ENCODE assay signal across 1 cellular context in the genomic region with DNA sequence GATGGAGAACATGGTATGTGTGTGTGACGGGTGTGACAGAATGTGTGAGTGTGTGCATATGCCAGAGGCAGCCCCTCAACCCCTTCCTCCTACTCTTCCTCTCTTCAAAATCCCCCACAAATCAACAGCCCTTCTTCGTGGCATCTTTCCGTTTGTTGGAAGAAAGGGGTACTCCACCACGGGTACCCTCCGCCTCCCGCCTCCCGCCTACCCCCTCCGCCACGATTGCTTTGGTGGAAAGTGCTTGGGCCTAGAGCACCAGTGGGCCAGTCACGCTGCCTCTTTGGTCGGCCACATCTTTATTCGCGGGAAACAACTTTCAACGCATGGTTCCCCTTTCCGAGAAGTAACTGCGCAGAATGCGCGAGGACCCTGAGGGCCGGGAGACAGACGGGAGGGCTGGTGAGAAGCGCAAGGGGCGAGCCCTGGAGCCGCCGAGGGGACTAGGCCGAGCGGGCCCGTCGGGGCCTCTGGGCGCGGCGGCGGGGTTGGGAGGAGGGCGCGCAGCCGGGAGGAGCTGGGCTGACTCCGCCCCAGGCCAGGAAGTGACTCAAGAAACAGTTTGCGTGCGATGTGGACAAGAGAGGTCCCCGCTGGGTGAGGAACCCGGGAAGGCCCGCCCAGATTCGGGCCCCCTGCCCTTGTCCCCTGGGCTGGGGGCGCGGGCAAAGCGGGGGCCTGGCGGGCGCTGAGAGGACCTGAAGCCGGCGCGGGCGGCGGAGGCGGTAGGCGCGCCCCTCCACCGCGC.
TF ChIP-seq lines count a peak whose summit lies in the region.

Gene CBLN3 (minus strand): TSS at position 274 of the 748 bp plus-strand sequence. CDS start 614 bp downstream, outside the sequence.
Gene KHNYN (plus strand): TSS at position 560 of the 748 bp plus-strand sequence. CDS start 777 bp downstream, outside the sequence.

TF ChIP-seq in GM12878, 131 proteins besides CTCF, POLR2A, EP300 and RAD21 (continued from another document):
- TF ChIP-seq, protein P1, sequence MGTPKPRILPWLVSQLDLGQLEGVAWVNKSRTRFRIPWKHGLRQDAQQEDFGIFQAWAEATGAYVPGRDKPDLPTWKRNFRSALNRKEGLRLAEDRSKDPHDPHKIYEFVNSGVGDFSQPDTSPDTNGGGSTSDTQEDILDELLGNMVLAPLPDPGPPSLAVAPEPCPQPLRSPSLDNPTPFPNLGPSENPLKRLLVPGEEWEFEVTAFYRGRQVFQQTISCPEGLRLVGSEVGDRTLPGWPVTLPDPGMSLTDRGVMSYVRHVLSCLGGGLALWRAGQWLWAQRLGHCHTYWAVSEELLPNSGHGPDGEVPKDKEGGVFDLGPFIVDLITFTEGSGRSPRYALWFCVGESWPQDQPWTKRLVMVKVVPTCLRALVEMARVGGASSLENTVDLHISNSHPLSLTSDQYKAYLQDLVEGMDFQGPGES (IDR thresholded peaks at IDR 0.05) = no peak
- peak in 1 of 2 experiments; percentile 37; a peak in 2 of 4 replicates for TF ChIP-seq BHLHE40 (IDR thresholded peaks at IDR 0.05; ENCODE audit: borderline replicate concordance in 1 of 2, low read depth in 2 of 2, low read length in 1 of 2)
- no peak for TF ChIP-seq YY1 (IDR thresholded peaks at IDR 0.05; ENCODE audit: low read depth, low read length)
- TF ChIP-seq KDM1A (IDR thresholded peaks at IDR 0.05; ENCODE audit: borderline replicate concordance) = no peak
- TF ChIP-seq RCOR1 (conservative IDR thresholded peaks at IDR 0.05; ENCODE audit: low read depth, low read length) = no peak
- TF ChIP-seq STAT3 (IDR thresholded peaks at IDR 0.05; ENCODE audit: low read depth, low read length) = no peak
- TF ChIP-seq, protein P2, sequence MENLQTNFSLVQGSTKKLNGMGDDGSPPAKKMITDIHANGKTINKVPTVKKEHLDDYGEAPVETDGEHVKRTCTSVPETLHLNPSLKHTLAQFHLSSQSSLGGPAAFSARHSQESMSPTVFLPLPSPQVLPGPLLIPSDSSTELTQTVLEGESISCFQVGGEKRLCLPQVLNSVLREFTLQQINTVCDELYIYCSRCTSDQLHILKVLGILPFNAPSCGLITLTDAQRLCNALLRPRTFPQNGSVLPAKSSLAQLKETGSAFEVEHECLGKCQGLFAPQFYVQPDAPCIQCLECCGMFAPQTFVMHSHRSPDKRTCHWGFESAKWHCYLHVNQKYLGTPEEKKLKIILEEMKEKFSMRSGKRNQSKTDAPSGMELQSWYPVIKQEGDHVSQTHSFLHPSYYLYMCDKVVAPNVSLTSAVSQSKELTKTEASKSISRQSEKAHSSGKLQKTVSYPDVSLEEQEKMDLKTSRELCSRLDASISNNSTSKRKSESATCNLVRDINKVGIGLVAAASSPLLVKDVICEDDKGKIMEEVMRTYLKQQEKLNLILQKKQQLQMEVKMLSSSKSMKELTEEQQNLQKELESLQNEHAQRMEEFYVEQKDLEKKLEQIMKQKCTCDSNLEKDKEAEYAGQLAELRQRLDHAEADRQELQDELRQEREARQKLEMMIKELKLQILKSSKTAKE (IDR thresholded peaks at IDR 0.05; ENCODE audit: low read depth, poor library complexity, severe bottlenecking) = no peak
- 0 out of 2 replicates have a peak, but pooled peaks have one; percentile 56 for TF ChIP-seq ZNF217 (IDR thresholded peaks at IDR 0.05)
- no peak for TF ChIP-seq HDAC2 (IDR thresholded peaks at IDR 0.05)
- no peak for TF ChIP-seq SIX5 (IDR thresholded peaks at IDR 0.05; ENCODE audit: low read depth, low read length, severe bottlenecking)
- no peak for TF ChIP-seq GABPA (IDR thresholded peaks at IDR 0.05; ENCODE audit: low read depth)
- TF ChIP-seq TAF1 (IDR thresholded peaks at IDR 0.05; ENCODE audit: borderline replicate concordance, low read depth, low read length) = peak; percentile 79; the same call in 1 of the 2 replicates
- TF ChIP-seq ZBTB11 (CRISPR knock-in tag; IDR thresholded peaks at IDR 0.05) = no peak
- no peak for TF ChIP-seq PAX8 (IDR thresholded peaks at IDR 0.05)
- TF ChIP-seq ZNF384 (IDR thresholded peaks at IDR 0.05; ENCODE audit: borderline replicate concordance, low read depth, low read length) = no peak
- peak; percentile 70; the same call in 1 of the 2 replicates for TF ChIP-seq RB1 (IDR thresholded peaks at IDR 0.05; ENCODE audit: borderline replicate concordance)
- no peak for TF ChIP-seq ESRRA (IDR thresholded peaks at IDR 0.05; ENCODE audit: low read length)
- TF ChIP-seq MYC (IDR thresholded peaks at IDR 0.05; ENCODE audit: insufficient read depth, insufficient read length, insufficient replicate concordance, low read length, severe bottlenecking) = no peak
- no peak for TF ChIP-seq CUX1 (IDR thresholded peaks at IDR 0.05; ENCODE audit: insufficient replicate concordance, low read depth, low read length)
- TF ChIP-seq FOS (IDR thresholded peaks at IDR 0.05; ENCODE audit: borderline replicate concordance, extremely low read depth, insufficient read length) = no peak
- no peak for TF ChIP-seq NFXL1 (IDR thresholded peaks at IDR 0.05; ENCODE audit: borderline replicate concordance)
- peak; percentile 87 for TF ChIP-seq POLR2AphosphoS5 (IDR thresholded peaks at IDR 0.05; ENCODE audit: low read length)
- TF ChIP-seq POLR2AphosphoS2 (IDR thresholded peaks at IDR 0.05; ENCODE audit: low read depth, low read length) = peak; percentile 81; the same call in 1 of the 2 replicates
- TF ChIP-seq TCF3 (IDR thresholded peaks at IDR 0.05; ENCODE audit: borderline replicate concordance, insufficient read depth, low read depth, low read length) = no peak; the same call in 1 of the 2 replicates
TF ChIP-seq in GM12878: peak in this region for 37.
